Comparison of ENCODE assay signal across 11 cellular contexts in the genomic region with DNA sequence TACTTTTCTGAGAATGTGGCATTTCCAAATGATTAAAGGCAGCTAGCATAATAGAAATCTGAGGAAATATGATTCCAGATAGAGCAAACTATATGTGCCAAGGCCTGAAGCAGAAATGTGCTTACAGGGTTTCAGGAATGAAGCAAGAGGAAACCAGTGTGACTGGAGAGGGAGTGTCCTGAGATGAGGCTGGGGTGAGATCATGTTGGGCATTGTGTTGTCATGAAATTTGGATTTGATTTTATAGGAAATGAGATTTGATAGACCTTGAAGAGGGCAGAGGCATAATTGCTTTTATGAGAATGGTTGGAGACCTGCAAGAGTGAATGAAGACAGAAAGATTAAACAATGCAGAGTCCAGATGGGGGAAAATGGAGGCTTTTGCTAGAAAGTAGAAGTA.
DNase-seq lines count a peak whose midpoint lies in the region; ATAC-seq and TF ChIP-seq lines count a peak whose summit lies in the region.
"Had no signal": no experiment of that assay in that cellular context is flagged by ENCODE, and none has a peak within 500 bp of the region (broad histone marks: within the 10 kb centered on the region; RNA-seq: fewer than 3 reads in every experiment).

No MANE protein-coding gene starts in this region.

- H3K27me3 ChIP-seq in mammary epithelial cell (ENCODE audit: insufficient read depth, low read length): no peaks in the 10 kb centered on the region
- no peaks in the 10 kb centered on the region for H3K27me3 ChIP-seq in mesenchymal stem cell (ENCODE audit: control insufficient read depth in 1 of 2, insufficient read depth in 1 of 2, low read length in 2 of 2)

- H3K9me3 Mint-ChIP-seq in nephron progenitor cell: no peaks in the 10 kb centered on the region

- no peaks in the 10 kb centered on the region for H3K79me2 ChIP-seq in mammary epithelial cell (ENCODE audit: insufficient read depth, low read length)

- no peak overlapping the region for H2AFZ ChIP-seq in mammary epithelial cell (ENCODE audit: low read depth, low read length)
- no peak overlapping the region for H2AFZ ChIP-seq in mesenchymal stem cell (ENCODE audit: low read depth, low read length)

- peaks cover 3% of the 10 kb centered on the region for H3K27me3 Mint-ChIP-seq in nephron progenitor cell (ENCODE audit: low read depth, poor library complexity)
- H3K27me3 Mint-ChIP-seq: activated naive CD8-positive, alpha-beta T cell had no signal

- peak overlapping the region; percentile 39 for H2BK120ac ChIP-seq in mesenchymal stem cell (ENCODE audit: low read depth, low read length)

- H2BK5ac ChIP-seq in mesenchymal stem cell (ENCODE audit: low read depth, low read length, poor library complexity, severe bottlenecking): peak overlapping the region; percentile 96

- H3K36me3 Mint-ChIP-seq in nephron progenitor cell (ENCODE audit: low read depth): no peaks in the 10 kb centered on the region
- H3K36me3 Mint-ChIP-seq: activated naive CD8-positive, alpha-beta T cell had no signal

- H3K36me3 ChIP-seq in mammary epithelial cell (ENCODE audit: insufficient read depth, low read length) (no peaks in the 10 kb centered on the region), mesenchymal stem cell (ENCODE audit: control insufficient read depth in 1 of 2, insufficient read depth in 2 of 2, low read depth in 1 of 2, low read length in 2 of 2) (no peaks in the 10 kb centered on the region)

- H4K20me1 ChIP-seq in mammary epithelial cell (ENCODE audit: insufficient read depth, low read length): no peaks in the 10 kb centered on the region

- H3K4me3 ChIP-seq in AG10803 (ENCODE audit: low read length) (no peak overlapping the region), mammary epithelial cell (replicated peaks in 1 of 3; ENCODE audit: insufficient read depth in 1 of 3, low read depth in 2 of 3, low read length in 3 of 3) (no peak overlapping the region), mesenchymal stem cell (ENCODE audit: insufficient read depth in 1 of 2, low read depth in 1 of 2, low read length in 2 of 2) (peak overlapping the region in 1 of 2 experiments; percentile 1)

- in situ Hi-C loops in mammary epithelial cell (cut with MboI; ENCODE audit: low sequenced_read_pairs in 2 of 2): no loop called here

- H3K9me3 ChIP-seq in mammary epithelial cell (replicated peaks; ENCODE audit: insufficient read depth, low read length) (no peaks in the 10 kb centered on the region), mesenchymal stem cell (ENCODE audit: control insufficient read depth, low read length) (no peaks in the 10 kb centered on the region)

- no peak overlapping the region for H3K4me3 Mint-ChIP-seq in nephron progenitor cell
- H3K4me3 Mint-ChIP-seq: activated naive CD8-positive, alpha-beta T cell had no signal

- no peak overlapping the region for H4K8ac ChIP-seq in mesenchymal stem cell (ENCODE audit: low read length)

- BruUV-seq in mammary epithelial cell (replicated peaks; lab: Mats Ljungman, UMichigan): no TSS peak

- peak overlapping the region; percentile 81 for H2AK5ac ChIP-seq in mesenchymal stem cell (ENCODE audit: low read length, severe bottlenecking)

- no peak overlapping the region for H3K14ac ChIP-seq in mesenchymal stem cell (ENCODE audit: low read length in 2 of 2)

- CTCF ChIA-PET in mammary epithelial cell (lab: Charles Lee; ENCODE audit: low non-redundant PET): no interaction called here

- H3K9ac ChIP-seq in mammary epithelial cell (ENCODE audit: insufficient read depth, low read length) (peak overlapping the region; percentile 43), mesenchymal stem cell (ENCODE audit: low read length) (peak overlapping the region; percentile 48)

- DNase-seq in AG10803 (ENCODE audit: low read depth): peak; percentile 91
- peak; percentile 56 for DNase-seq in LoVo (ENCODE audit: low spot score)
- DNase-seq in mammary epithelial cell: peak; percentile 92
- peak; percentile 68 for DNase-seq in mesenchymal stem cell
- no peak for DNase-seq in nephron progenitor cell
- no peak for DNase-seq in NCI-H2196 (lab: John Stamatoyannopoulos, UW; ENCODE audit: unreplicated experiment)
- no peak for DNase-seq in HuH-7 (ENCODE audit: low spot score)
- DNase-seq: NCI-H526 had no signal

- H3K4ac ChIP-seq in mesenchymal stem cell (ENCODE audit: low read depth in 1 of 2, low read length in 2 of 2): no peak overlapping the region

- H3K4me2 ChIP-seq in mammary epithelial cell (ENCODE audit: insufficient read depth, low read depth, low read length) (peak overlapping the region; percentile 43), mesenchymal stem cell (ENCODE audit: low read length, poor library complexity, severe bottlenecking) (peak overlapping the region; percentile 16)

- peak overlapping the region in 1 of 2 experiments; percentile 72 for H2BK12ac ChIP-seq in mesenchymal stem cell (ENCODE audit: low read length in 2 of 2)

- H3K23ac ChIP-seq in mesenchymal stem cell (ENCODE audit: low read length in 2 of 2): no peak overlapping the region

- dilution Hi-C loops in mammary epithelial cell (cut with HindIII; ENCODE audit: low sequenced_read_pairs): no loop called here

- no peak for ATAC-seq in HG03565 (IDR thresholded peaks at IDR 0.05; ENCODE audit: unreplicated experiment)
- ATAC-seq: stimulated activated naive CD8-positive, alpha-beta T cell treated with anti-CD3 and anti-CD28 coated beads, Interleukin-15, Interleukin-2, amounts not matched to agents 100 U/mL and 50 U/mL, for 24 hours had no signal

- H3K4me1 ChIP-seq in mammary epithelial cell (ENCODE audit: insufficient read depth, low read length) (peaks cover 53% of the 10 kb centered on the region), mesenchymal stem cell (ENCODE audit: control insufficient read depth, insufficient read depth, low read depth, low read length) (peaks cover 4% of the 10 kb centered on the region)

- peak overlapping the region; percentile 14 to 66 for H3K18ac ChIP-seq in mesenchymal stem cell (ENCODE audit: low read depth in 1 of 2, low read length in 2 of 2)

- no peak overlapping the region for H2BK15ac ChIP-seq in mesenchymal stem cell (ENCODE audit: low read depth, poor library complexity, severe bottlenecking)

- TF ChIP-seq CTCF in AG10803 (conservative IDR thresholded peaks at IDR 0.05; ENCODE audit: low read length): no peak
- TF ChIP-seq CTCF in mammary epithelial cell (conservative IDR thresholded peaks at IDR 0.05 in 1 of 2, IDR thresholded peaks at IDR 0.05 in 1 of 2; ENCODE audit: extremely low read depth in 1 of 2, insufficient read depth in 1 of 2, low read depth in 1 of 2, low read length in 2 of 2): no peak
- TF ChIP-seq CTCF in nephron progenitor cell (IDR thresholded peaks at IDR 0.05): no peak

- H3K4me1 Mint-ChIP-seq in nephron progenitor cell: peaks cover 6% of the 10 kb centered on the region

- no peak overlapping the region for H4K91ac ChIP-seq in mesenchymal stem cell (ENCODE audit: low read length)

- H3K27ac Mint-ChIP-seq in nephron progenitor cell: no peak overlapping the region
- H3K27ac Mint-ChIP-seq: activated naive CD8-positive, alpha-beta T cell had no signal

- no peaks in the 10 kb centered on the region for H3K79me1 ChIP-seq in mesenchymal stem cell (replicated peaks; ENCODE audit: low read length, poor library complexity, severe bottlenecking)

- H3K27ac ChIP-seq in mammary epithelial cell (ENCODE audit: insufficient read depth, low read depth, low read length): peak overlapping the region; percentile 97
- peak overlapping the region; percentile 99 for H3K27ac ChIP-seq in mesenchymal stem cell (ENCODE audit: low read length, poor library complexity, severe bottlenecking)

- intact Hi-C loops in mammary epithelial cell (cut with micrococcal nuclease): loop anchor here (2.0 kb wide), 3 partner anchors 37 to 269 kb away; no protein-coding TSS in a partner anchor

Comparison
In these comparisons a context has a peak if more than half of its experiments do, and no peak if none do; other contexts are left out.
1. DNase-seq: peak in AG10803 (single experiment), LoVo (single experiment), mammary epithelial cell (single experiment) and mesenchymal stem cell (single experiment); none in nephron progenitor cell (single experiment), NCI-H2196 (single experiment) and HuH-7 (single experiment).